In the genomic region with DNA sequence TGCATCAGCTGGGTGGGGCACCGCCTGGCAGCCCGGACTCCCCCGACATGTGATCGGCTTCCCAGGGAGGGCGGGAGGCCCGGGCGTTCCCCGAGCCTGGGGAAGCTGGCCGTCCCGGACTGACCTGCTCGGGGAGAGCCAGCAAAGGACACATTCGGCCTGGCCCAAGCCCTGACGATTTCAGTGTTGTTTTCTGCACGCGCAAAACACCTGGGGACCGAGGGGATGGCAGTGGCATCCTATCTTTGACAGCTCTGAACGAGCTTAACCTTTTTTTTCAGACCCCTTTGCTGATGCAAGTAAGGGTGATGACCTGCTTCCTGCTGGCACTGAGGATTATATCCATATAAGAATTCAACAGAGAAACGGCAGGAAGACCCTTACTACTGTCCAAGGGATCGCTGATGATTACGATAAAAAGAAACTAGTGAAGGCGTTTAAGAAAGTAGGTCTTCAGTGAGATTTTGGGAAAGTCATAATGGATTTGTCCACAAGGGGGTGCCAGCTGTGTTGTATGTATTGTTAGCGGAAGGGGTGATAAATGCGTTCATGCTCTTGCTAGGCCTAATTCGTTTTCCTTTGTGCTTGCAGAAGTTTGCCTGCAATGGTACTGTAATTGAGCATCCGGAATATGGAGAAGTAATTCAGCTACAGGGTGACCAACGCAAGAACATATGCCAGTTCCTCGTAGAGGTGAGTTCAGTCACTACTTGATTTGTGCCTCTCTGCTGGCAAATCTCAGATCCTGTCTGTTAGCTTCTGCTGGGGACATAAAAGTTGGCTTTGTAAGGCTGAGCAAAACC, we compare ENCODE assay signal across 8 cellular contexts. TPM values are rescaled to one million over a fixed set of nuclear protein-coding genes. Genes with fewer than 3 reads are reported as not detected.
DNase-seq lines count a peak whose midpoint lies in the region; ATAC-seq and TF ChIP-seq lines count a peak whose summit lies in the region.

No MANE protein-coding gene starts in this region.

- intact Hi-C loops in activated CD4-positive, alpha-beta memory T cell treated with anti-CD3 and anti-CD28 coated beads for 36 hours (cut with micrococcal nuclease), result loop anchor here (2.0 to 5.0 kb wide), 2 partner anchors 1127 to 1549 kb away; partner anchors contain the start of gene CASC3

- peak; percentile 87 for TF ChIP-seq CTCF in neural cell (IDR thresholded peaks at IDR 0.05; ENCODE audit: poor library complexity, severe bottlenecking)

- TF ChIP-seq RAD21 in neural cell (conservative IDR thresholded peaks at IDR 0.05), result peak; percentile 52

- POLR2A ChIA-PET in activated CD4-positive, alpha-beta memory T cell treated with anti-CD3 and anti-CD28 coated beads for 36 hours (lab: Charles Lee), result interaction anchor here (0.6 to 6.4 kb wide), 13 partner anchors 11 to 1321 kb away, joined by 3 to 184 read pairs (median 4); partner anchors contain the start of genes KLHL11, ODAD4 and P3H4

- peaks cover 19% of the 10 kb centered on the region for H3K36me3 ChIP-seq in neural cell (ENCODE audit: insufficient read depth, low read length)

- H2AFZ ChIP-seq in neural cell (ENCODE audit: low read depth, low read length), result no peak overlapping the region

- H3K79me2 ChIP-seq in neural cell (replicated peaks; ENCODE audit: insufficient read depth, low read length), result peaks cover 19% of the 10 kb centered on the region

- H3K4me3 ChIP-seq in neural cell (ENCODE audit: low read length), result peak overlapping the region; percentile 95

- CTCF ChIA-PET in activated CD4-positive, alpha-beta memory T cell treated with anti-CD3 and anti-CD28 coated beads for 36 hours (lab: Charles Lee), result interaction anchor here (0.5 to 9.4 kb wide), 12 partner anchors 11 to 1126 kb away, joined by 3 to 197 read pairs (median 3); partner anchors contain the start of genes KLHL11 and P3H4

- no peaks in the 10 kb centered on the region for H3K27me3 Mint-ChIP-seq in activated CD4-positive, alpha-beta memory T cell treated with anti-CD3 and anti-CD28 coated beads for 36 hours

- no peak for TF ChIP-seq EP300 in neural cell (conservative IDR thresholded peaks at IDR 0.05; ENCODE audit: poor library complexity, severe bottlenecking)

- peak overlapping the region; percentile 100 for H3K9ac ChIP-seq in neural cell (ENCODE audit: low read length)

- peaks cover 35% of the 10 kb centered on the region for H3K4me1 Mint-ChIP-seq in activated CD4-positive, alpha-beta memory T cell treated with anti-CD3 and anti-CD28 coated beads for 36 hours (ENCODE audit: low read depth)

- H3K9me3 ChIP-seq in neural cell (ENCODE audit: low read length), result no peaks in the 10 kb centered on the region

- peaks cover 44% of the 10 kb centered on the region for H3K36me3 Mint-ChIP-seq in activated CD4-positive, alpha-beta memory T cell treated with anti-CD3 and anti-CD28 coated beads for 36 hours

- H3K27me3 ChIP-seq in neural cell (ENCODE audit: insufficient read depth, low read depth, low read length), result no peaks in the 10 kb centered on the region

- peak overlapping the region; percentile 99 for H3K27ac Mint-ChIP-seq in activated CD4-positive, alpha-beta memory T cell treated with anti-CD3 and anti-CD28 coated beads for 36 hours

- peaks cover 22% of the 10 kb centered on the region for H4K20me1 ChIP-seq in neural cell (ENCODE audit: insufficient read depth)

- peak overlapping the region; percentile 79 for H3K4me2 ChIP-seq in neural cell (ENCODE audit: low read length)

- no peaks in the 10 kb centered on the region for H3K9me3 Mint-ChIP-seq in activated CD4-positive, alpha-beta memory T cell treated with anti-CD3 and anti-CD28 coated beads for 36 hours

- no peak for ATAC-seq in GM19023 (IDR thresholded peaks at IDR 0.05; ENCODE audit: unreplicated experiment)

- H3K27ac ChIP-seq in epithelial cell of prostate (peak overlapping the region; percentile 99), neural cell (ENCODE audit: low read length) (peak overlapping the region; percentile 99)

- DNase-seq in NCI-H2107 treated with DMSO at 0.1 percent for 48 hours (lab: John Stamatoyannopoulos, UW; ENCODE audit: unreplicated experiment) (peak; percentile 18), NCI-H2107 (lab: John Stamatoyannopoulos, UW) (no peak), NCI-H1694 (lab: John Stamatoyannopoulos, UW) (peak; percentile 64), epithelial cell of prostate (ENCODE audit: low read depth, low spot score) (no peak), hepatic stellate cell (ENCODE audit: low spot score) (no peak)
- DNase-seq in activated CD4-positive, alpha-beta memory T cell treated with anti-CD3 and anti-CD28 coated beads for 36 hours, result peak; percentile 56

- H3F3A ChIP-seq in neural cell (ENCODE audit: insufficient read depth, low read length, poor library complexity, severe bottlenecking), result peaks cover 3% of the 10 kb centered on the region

- H3K9me2 ChIP-seq in neural cell (ENCODE audit: insufficient read depth, low read length), result no peaks in the 10 kb centered on the region

- H3K4me3 Mint-ChIP-seq in activated CD4-positive, alpha-beta memory T cell treated with anti-CD3 and anti-CD28 coated beads for 36 hours, result peak overlapping the region; percentile 95

TF ChIP-seq in neural cell, 6 proteins besides CTCF, POLR2A, EP300 and RAD21:
- TF ChIP-seq SMC3 (conservative IDR thresholded peaks at IDR 0.05; ENCODE audit: poor library complexity) (peak; percentile 67), TAF1 (IDR thresholded peaks at IDR 0.05; ENCODE audit: low read depth) (no peak), POLR2AphosphoS5 (IDR thresholded peaks at IDR 0.05) (peak; percentile 16), REST (IDR thresholded peaks at IDR 0.05; ENCODE audit: borderline replicate concordance) (no peak), MXI1 (conservative IDR thresholded peaks at IDR 0.05; ENCODE audit: poor library complexity, severe bottlenecking) (peak; percentile 75)

RNA-seq across cellular contexts. Expression of gene EIF1, which starts 1.0 kb away (rescaled TPM):
- total RNA-seq in activated CD4-positive, alpha-beta memory T cell treated with anti-CD3 and anti-CD28 coated beads for 36 hours, result 1,000 to 10,000 TPM; 1,052 to 1,072 TPM
- polyA plus RNA-seq in neural cell, result 257 and 258 TPM in 2 replicates
- 199 and 224 TPM in 2 replicates for polyA minus RNA-seq in neural cell

RNA-seq across cellular contexts. Expression of gene GAST, which starts 22.4 kb away (rescaled TPM):
- not detected for total RNA-seq in activated CD4-positive, alpha-beta memory T cell treated with anti-CD3 and anti-CD28 coated beads for 36 hours
- not detected in 2 replicates for polyA plus RNA-seq in neural cell
- polyA minus RNA-seq in neural cell, result not detected in 2 replicates

RNA-seq across cellular contexts. Expression of gene HAP1, which starts 44.7 kb away (rescaled TPM):
- not detected for total RNA-seq in activated CD4-positive, alpha-beta memory T cell treated with anti-CD3 and anti-CD28 coated beads for 36 hours
- 0.79 and 1.5 TPM in 2 replicates for polyA plus RNA-seq in neural cell
- polyA minus RNA-seq in neural cell, result 0.97 and 1.0 TPM in 2 replicates

Comparison
In these comparisons a context has a peak if more than half of its experiments do, and no peak if none do; other contexts are left out.
1. DNase-seq: peak in NCI-H2107 treated with DMSO at 0.1 percent for 48 hours (single experiment), NCI-H1694 (single experiment) and activated CD4-positive, alpha-beta memory T cell treated with anti-CD3 and anti-CD28 coated beads for 36 hours (single experiment); none in NCI-H2107 (single experiment), epithelial cell of prostate (single experiment) and hepatic stellate cell (single experiment).